Comparison of ENCODE assay signal across 10 cellular contexts in the genomic region with DNA sequence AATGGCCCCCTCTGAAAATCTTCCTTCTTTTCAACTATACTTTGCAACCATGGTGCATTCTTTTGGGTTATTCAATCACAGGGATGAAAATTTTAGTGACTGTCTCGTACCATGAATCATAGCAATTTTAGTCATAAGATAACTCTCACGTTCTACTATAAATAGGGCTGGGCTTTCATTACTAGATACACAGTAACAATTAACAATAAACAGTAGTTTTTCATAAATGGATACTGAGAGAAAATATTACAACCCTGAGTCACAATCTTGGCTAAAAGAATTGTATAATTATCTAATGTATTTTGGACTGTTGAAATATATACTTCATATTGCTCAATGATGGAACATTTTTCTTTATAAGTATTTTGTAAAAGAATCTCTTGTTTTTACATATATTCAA.
A peak's percentile ranks its signal among the peaks of the same experiment; 100 is the strongest.
DNase-seq lines count a peak whose midpoint lies in the region; ATAC-seq and TF ChIP-seq lines count a peak whose summit lies in the region.
"Had no signal": no experiment of that assay in that cellular context is flagged by ENCODE, and none has a peak within 500 bp of the region (broad histone marks: within the 10 kb centered on the region; RNA-seq: fewer than 3 reads in every experiment).

No MANE protein-coding gene starts in this region.

- H3K9me3 ChIP-seq in skeletal muscle satellite cell (replicated peaks; ENCODE audit: low read length) (no peaks in the 10 kb centered on the region), right atrium auricular region (no peaks in the 10 kb centered on the region)

- H3K36me3 ChIP-seq in skeletal muscle satellite cell (ENCODE audit: insufficient read depth, low read length) (no peaks in the 10 kb centered on the region), right atrium auricular region (no peaks in the 10 kb centered on the region)

- ATAC-seq in GM21737 (IDR thresholded peaks at IDR 0.05; ENCODE audit: unreplicated experiment): peak; percentile 11
- no peak for ATAC-seq in GM21723 (IDR thresholded peaks at IDR 0.05; ENCODE audit: unreplicated experiment)

- H3K4me1 ChIP-seq in skeletal muscle satellite cell (ENCODE audit: control insufficient read depth, insufficient read depth, low read length) (peaks cover 60% of the 10 kb centered on the region), right atrium auricular region (peaks cover 0 to 6% of the 10 kb centered on the region in 2 donors)

- no peaks in the 10 kb centered on the region for H3K27me3 ChIP-seq in skeletal muscle satellite cell (ENCODE audit: control insufficient read depth, insufficient read depth, low read length)
- H3K27me3 ChIP-seq in right atrium auricular region: no peaks in the 10 kb centered on the region

- TF ChIP-seq CTCF in fibroblast of pulmonary artery (IDR thresholded peaks at IDR 0.05; ENCODE audit: low read length, missing control alignments) (no peak), right atrium auricular region (IDR thresholded peaks at IDR 0.05) (no peak)

- peak overlapping the region; percentile 66 for H3K9ac ChIP-seq in skeletal muscle satellite cell (ENCODE audit: low read depth, low read length)

- no peak overlapping the region for H3K27ac ChIP-seq in right atrium auricular region

- H3K4me3 ChIP-seq in fibroblast of pulmonary artery (replicated peaks; ENCODE audit: low read depth, low read length) (no peak overlapping the region), skeletal muscle satellite cell (ENCODE audit: low read length) (peak overlapping the region; percentile 37), right atrium auricular region (no peak overlapping the region)

- peak; percentile 42 for DNase-seq in RKO (ENCODE audit: low spot score)
- peak; percentile 86 for DNase-seq in fibroblast of pulmonary artery (ENCODE audit: low read depth)
- no peak for DNase-seq in right atrium auricular region (ENCODE audit: low spot score)
- DNase-seq in NCI-H524 treated with DMSO at 0.1 percent for 48 hours (lab: John Stamatoyannopoulos, UW): no peak
- DNase-seq: cortex of kidney, left cardiac atrium, NCI-H2227 treated with DMSO at 0.1 percent for 48 hours had no signal

- H3K4me2 ChIP-seq in skeletal muscle satellite cell (ENCODE audit: low read length): peak overlapping the region; percentile 63

Comparison
In these comparisons a context has a peak if more than half of its experiments do, and no peak if none do; other contexts are left out.
1. DNase-seq: peak in RKO (single experiment) and fibroblast of pulmonary artery (single experiment); none in right atrium auricular region (single experiment) and NCI-H524 treated with DMSO at 0.1 percent for 48 hours (single experiment).